In the genomic region with DNA sequence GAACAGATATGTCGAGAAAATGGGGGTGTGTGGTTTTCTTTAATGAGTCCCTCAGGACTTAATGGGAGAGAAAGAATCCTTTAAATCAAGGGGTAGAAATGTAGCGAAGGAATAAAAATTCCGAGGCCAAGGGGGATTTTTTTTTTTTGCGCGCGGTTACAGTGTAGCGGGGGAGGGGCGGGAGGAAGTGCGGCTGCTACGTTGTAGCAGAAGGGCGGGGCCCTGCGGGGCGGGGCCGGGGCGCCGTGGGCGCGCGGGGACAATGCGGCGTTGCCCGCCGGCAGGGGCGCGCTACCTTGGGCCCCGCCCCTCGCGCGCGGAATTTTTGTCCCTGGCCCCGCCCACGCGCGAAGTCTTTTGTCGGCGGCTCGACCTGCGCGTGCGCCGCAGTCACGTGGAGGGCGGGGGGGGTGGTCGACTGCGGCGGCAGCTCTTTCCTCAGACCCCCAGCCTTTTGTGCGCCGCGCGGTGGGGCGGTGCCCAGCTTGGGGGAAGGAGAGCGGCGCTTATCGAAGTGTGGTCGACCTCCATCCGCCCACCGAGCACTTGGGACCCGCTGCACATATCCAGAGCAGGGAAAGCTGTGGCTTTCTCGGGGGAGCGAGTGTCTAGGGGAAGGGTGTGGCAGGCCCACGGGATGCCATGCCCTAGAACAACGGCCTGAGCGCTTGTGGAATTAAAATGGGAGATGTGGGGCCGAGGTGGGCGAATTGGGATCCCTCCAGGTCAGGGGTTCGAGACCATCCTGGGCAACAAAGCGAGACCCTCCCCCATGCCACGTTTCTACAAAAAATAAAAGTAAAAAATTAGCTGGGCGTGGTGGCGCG, we compare ENCODE assay signal across 2 cellular contexts.
A peak's percentile ranks its signal among the peaks of the same experiment; 100 is the strongest.
TF ChIP-seq lines count a peak whose summit lies in the region.

No MANE protein-coding gene starts in this region.

TF ChIP-seq in HEK293, 187 proteins besides CTCF, POLR2A, EP300 and RAD21 (continued from another document and continues in another):
- TF ChIP-seq, protein P1, sequence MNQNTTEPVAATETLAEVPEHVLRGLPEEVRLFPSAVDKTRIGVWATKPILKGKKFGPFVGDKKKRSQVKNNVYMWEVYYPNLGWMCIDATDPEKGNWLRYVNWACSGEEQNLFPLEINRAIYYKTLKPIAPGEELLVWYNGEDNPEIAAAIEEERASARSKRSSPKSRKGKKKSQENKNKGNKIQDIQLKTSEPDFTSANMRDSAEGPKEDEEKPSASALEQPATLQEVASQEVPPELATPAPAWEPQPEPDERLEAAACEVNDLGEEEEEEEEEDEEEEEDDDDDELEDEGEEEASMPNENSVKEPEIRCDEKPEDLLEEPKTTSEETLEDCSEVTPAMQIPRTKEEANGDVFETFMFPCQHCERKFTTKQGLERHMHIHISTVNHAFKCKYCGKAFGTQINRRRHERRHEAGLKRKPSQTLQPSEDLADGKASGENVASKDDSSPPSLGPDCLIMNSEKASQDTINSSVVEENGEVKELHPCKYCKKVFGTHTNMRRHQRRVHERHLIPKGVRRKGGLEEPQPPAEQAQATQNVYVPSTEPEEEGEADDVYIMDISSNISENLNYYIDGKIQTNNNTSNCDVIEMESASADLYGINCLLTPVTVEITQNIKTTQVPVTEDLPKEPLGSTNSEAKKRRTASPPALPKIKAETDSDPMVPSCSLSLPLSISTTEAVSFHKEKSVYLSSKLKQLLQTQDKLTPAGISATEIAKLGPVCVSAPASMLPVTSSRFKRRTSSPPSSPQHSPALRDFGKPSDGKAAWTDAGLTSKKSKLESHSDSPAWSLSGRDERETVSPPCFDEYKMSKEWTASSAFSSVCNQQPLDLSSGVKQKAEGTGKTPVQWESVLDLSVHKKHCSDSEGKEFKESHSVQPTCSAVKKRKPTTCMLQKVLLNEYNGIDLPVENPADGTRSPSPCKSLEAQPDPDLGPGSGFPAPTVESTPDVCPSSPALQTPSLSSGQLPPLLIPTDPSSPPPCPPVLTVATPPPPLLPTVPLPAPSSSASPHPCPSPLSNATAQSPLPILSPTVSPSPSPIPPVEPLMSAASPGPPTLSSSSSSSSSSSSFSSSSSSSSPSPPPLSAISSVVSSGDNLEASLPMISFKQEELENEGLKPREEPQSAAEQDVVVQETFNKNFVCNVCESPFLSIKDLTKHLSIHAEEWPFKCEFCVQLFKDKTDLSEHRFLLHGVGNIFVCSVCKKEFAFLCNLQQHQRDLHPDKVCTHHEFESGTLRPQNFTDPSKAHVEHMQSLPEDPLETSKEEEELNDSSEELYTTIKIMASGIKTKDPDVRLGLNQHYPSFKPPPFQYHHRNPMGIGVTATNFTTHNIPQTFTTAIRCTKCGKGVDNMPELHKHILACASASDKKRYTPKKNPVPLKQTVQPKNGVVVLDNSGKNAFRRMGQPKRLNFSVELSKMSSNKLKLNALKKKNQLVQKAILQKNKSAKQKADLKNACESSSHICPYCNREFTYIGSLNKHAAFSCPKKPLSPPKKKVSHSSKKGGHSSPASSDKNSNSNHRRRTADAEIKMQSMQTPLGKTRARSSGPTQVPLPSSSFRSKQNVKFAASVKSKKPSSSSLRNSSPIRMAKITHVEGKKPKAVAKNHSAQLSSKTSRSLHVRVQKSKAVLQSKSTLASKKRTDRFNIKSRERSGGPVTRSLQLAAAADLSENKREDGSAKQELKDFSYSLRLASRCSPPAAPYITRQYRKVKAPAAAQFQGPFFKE (tag by site-specific recombination; IDR thresholded peaks at IDR 0.05; ENCODE audit: borderline replicate concordance), result no peak; the same call in 1 of the 2 replicates
- TF ChIP-seq ZNF600 (tag by site-specific recombination; IDR thresholded peaks at IDR 0.05), result no peak
- no peak for TF ChIP-seq ZNF555 (tag by site-specific recombination; conservative IDR thresholded peaks at IDR 0.05)
- TF ChIP-seq, protein P2, sequence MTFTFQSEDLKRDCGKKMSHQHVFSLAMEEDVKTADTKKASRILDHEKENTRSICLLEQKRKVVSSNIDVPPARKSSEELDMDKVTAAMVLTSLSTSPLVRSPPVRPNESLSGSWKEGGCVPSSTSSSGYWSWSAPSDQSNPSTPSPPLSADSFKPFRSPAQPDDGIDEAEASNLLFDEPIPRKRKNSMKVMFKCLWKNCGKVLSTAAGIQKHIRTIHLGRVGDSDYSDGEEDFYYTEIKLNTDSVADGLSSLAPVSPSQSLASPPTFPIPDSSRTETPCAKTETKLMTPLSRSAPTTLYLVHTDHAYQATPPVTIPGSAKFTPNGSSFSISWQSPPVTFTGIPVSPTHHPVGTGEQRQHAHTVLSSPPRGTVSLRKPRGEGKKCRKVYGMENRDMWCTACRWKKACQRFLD (tag by site-specific recombination; IDR thresholded peaks at IDR 0.05), result no peak
- TF ChIP-seq GFI1B (tag by site-specific recombination; IDR thresholded peaks at IDR 0.05), result no peak
- peak; percentile 83 for TF ChIP-seq KLF7 (tag by site-specific recombination; IDR thresholded peaks at IDR 0.05; ENCODE audit: borderline replicate concordance)
- peak; percentile 10; the same call in 1 of the 2 replicates for TF ChIP-seq KLF16 (tag by site-specific recombination; IDR thresholded peaks at IDR 0.05)
- no peak for TF ChIP-seq ZNF561 (tag by site-specific recombination; IDR thresholded peaks at IDR 0.05; ENCODE audit: borderline replicate concordance)
- no peak for TF ChIP-seq ZNF529 (tag by site-specific recombination; IDR thresholded peaks at IDR 0.05; ENCODE audit: insufficient replicate concordance)
- TF ChIP-seq, protein P3, sequence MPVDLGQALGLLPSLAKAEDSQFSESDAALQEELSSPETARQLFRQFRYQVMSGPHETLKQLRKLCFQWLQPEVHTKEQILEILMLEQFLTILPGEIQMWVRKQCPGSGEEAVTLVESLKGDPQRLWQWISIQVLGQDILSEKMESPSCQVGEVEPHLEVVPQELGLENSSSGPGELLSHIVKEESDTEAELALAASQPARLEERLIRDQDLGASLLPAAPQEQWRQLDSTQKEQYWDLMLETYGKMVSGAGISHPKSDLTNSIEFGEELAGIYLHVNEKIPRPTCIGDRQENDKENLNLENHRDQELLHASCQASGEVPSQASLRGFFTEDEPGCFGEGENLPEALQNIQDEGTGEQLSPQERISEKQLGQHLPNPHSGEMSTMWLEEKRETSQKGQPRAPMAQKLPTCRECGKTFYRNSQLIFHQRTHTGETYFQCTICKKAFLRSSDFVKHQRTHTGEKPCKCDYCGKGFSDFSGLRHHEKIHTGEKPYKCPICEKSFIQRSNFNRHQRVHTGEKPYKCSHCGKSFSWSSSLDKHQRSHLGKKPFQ (tag by site-specific recombination; IDR thresholded peaks at IDR 0.05), result no peak
- no peak for TF ChIP-seq ZNF423 (tag by site-specific recombination; IDR thresholded peaks at IDR 0.05)
- TF ChIP-seq ZNF610 (tag by site-specific recombination; IDR thresholded peaks at IDR 0.05; ENCODE audit: borderline replicate concordance), result peak; percentile 28; the same call in 1 of the 2 replicates
- TF ChIP-seq, protein P4, sequence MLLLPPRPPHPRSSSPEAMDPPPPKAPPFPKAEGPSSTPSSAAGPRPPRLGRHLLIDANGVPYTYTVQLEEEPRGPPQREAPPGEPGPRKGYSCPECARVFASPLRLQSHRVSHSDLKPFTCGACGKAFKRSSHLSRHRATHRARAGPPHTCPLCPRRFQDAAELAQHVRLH (tag by site-specific recombination; IDR thresholded peaks at IDR 0.05), result peak; percentile 47; the same call in 1 of the 2 replicates
- no peak for TF ChIP-seq ZNF777 (tag by site-specific recombination; IDR thresholded peaks at IDR 0.05; ENCODE audit: borderline replicate concordance)

TF ChIP-seq in K562, 482 proteins besides CTCF, POLR2A, EP300 and RAD21 (continued from another document and continues in another):
- TF ChIP-seq, protein P5, sequence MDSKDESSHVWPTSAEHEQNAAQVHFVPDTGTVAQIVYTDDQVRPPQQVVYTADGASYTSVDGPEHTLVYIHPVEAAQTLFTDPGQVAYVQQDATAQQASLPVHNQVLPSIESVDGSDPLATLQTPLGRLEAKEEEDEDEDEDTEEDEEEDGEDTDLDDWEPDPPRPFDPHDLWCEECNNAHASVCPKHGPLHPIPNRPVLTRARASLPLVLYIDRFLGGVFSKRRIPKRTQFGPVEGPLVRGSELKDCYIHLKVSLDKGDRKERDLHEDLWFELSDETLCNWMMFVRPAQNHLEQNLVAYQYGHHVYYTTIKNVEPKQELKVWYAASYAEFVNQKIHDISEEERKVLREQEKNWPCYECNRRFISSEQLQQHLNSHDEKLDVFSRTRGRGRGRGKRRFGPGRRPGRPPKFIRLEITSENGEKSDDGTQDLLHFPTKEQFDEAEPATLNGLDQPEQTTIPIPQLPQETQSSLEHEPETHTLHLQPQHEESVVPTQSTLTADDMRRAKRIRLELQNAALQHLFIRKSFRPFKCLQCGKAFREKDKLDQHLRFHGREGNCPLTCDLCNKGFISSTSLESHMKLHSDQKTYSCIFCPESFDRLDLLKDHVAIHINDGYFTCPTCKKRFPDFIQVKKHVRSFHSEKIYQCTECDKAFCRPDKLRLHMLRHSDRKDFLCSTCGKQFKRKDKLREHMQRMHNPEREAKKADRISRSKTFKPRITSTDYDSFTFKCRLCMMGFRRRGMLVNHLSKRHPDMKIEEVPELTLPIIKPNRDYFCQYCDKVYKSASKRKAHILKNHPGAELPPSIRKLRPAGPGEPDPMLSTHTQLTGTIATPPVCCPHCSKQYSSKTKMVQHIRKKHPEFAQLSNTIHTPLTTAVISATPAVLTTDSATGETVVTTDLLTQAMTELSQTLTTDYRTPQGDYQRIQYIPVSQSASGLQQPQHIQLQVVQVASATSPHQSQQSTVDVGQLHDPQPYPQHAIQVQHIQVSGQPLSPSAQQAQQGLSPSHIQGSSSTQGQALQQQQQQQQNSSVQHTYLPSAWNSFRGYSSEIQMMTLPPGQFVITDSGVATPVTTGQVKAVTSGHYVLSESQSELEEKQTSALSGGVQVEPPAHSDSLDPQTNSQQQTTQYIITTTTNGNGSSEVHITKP (IDR thresholded peaks at IDR 0.05; ENCODE audit: partially characterized antibody), result peak; percentile 4
- TF ChIP-seq TOE1 (IDR thresholded peaks at IDR 0.05; ENCODE audit: borderline replicate concordance), result peak; percentile 71
- TF ChIP-seq TOE1 (CRISPR knock-in tag; IDR thresholded peaks at IDR 0.05; ENCODE audit: borderline replicate concordance, low read depth), result peak; percentile 68; the same call in 1 of the 2 replicates
- no peak for TF ChIP-seq CBX2 (IDR thresholded peaks at IDR 0.05; ENCODE audit: insufficient read depth, low read length, poor library complexity, severe bottlenecking)
- TF ChIP-seq NR1H2 (CRISPR knock-in tag; IDR thresholded peaks at IDR 0.05), result 0 out of 2 replicates have a peak, but pooled peaks have one; percentile 36
- TF ChIP-seq ZNF77 (CRISPR knock-in tag; IDR thresholded peaks at IDR 0.05), result no peak
- no peak for TF ChIP-seq NFE2L1 (tag; IDR thresholded peaks at IDR 0.05; ENCODE audit: borderline replicate concordance, low read depth)
- TF ChIP-seq, protein P6, sequence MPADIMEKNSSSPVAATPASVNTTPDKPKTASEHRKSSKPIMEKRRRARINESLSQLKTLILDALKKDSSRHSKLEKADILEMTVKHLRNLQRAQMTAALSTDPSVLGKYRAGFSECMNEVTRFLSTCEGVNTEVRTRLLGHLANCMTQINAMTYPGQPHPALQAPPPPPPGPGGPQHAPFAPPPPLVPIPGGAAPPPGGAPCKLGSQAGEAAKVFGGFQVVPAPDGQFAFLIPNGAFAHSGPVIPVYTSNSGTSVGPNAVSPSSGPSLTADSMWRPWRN (IDR thresholded peaks at IDR 0.05; ENCODE audit: low read depth), result no peak
- TF ChIP-seq ZEB2 (IDR thresholded peaks at IDR 0.05), result no peak
- no peak for TF ChIP-seq TEAD2 (tag; IDR thresholded peaks at IDR 0.05)
- peak; percentile 53 for TF ChIP-seq MTA3 (IDR thresholded peaks at IDR 0.05; ENCODE audit: borderline replicate concordance)
- peak; percentile 56; the same call in 1 of the 2 replicates for TF ChIP-seq ATF7 (IDR thresholded peaks at IDR 0.05)
- TF ChIP-seq ASH1L (IDR thresholded peaks at IDR 0.05; ENCODE audit: borderline replicate concordance, low read depth, partially characterized antibody), result no peak
- no peak for TF ChIP-seq MEF2A (IDR thresholded peaks at IDR 0.05; ENCODE audit: control insufficient read depth, low read depth, low read length)
- peak; percentile 51; the same call in 1 of the 2 replicates for TF ChIP-seq ZNF764 (CRISPR knock-in tag; IDR thresholded peaks at IDR 0.05; ENCODE audit: low read depth)
- TF ChIP-seq TBP (optimal IDR thresholded peaks at IDR 0.05; ENCODE audit: low read depth, low read length), result no peak
- 0 out of 2 replicates have a peak, but pooled peaks have one; percentile 37 for TF ChIP-seq NCOA1 (IDR thresholded peaks at IDR 0.05; ENCODE audit: low read depth)
- TF ChIP-seq SP1 (CRISPR knock-in tag; IDR thresholded peaks at IDR 0.05), result peak; percentile 93
- TF ChIP-seq, protein P7, sequence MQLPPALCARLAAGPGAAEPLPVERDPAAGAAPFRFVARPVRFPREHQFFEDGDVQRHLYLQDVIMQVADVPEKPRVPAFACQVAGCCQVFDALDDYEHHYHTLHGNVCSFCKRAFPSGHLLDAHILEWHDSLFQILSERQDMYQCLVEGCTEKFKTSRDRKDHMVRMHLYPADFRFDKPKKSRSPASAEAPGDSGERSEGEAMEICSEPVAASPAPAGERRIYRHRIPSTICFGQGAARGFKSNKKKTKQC (CRISPR knock-in tag; IDR thresholded peaks at IDR 0.05), result peak; percentile 50; the same call in 1 of the 2 replicates
- no peak for TF ChIP-seq RBM34 (IDR thresholded peaks at IDR 0.05; ENCODE audit: borderline replicate concordance, insufficient read depth, low read length)
- TF ChIP-seq, protein P8, sequence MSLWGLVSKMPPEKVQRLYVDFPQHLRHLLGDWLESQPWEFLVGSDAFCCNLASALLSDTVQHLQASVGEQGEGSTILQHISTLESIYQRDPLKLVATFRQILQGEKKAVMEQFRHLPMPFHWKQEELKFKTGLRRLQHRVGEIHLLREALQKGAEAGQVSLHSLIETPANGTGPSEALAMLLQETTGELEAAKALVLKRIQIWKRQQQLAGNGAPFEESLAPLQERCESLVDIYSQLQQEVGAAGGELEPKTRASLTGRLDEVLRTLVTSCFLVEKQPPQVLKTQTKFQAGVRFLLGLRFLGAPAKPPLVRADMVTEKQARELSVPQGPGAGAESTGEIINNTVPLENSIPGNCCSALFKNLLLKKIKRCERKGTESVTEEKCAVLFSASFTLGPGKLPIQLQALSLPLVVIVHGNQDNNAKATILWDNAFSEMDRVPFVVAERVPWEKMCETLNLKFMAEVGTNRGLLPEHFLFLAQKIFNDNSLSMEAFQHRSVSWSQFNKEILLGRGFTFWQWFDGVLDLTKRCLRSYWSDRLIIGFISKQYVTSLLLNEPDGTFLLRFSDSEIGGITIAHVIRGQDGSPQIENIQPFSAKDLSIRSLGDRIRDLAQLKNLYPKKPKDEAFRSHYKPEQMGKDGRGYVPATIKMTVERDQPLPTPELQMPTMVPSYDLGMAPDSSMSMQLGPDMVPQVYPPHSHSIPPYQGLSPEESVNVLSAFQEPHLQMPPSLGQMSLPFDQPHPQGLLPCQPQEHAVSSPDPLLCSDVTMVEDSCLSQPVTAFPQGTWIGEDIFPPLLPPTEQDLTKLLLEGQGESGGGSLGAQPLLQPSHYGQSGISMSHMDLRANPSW (CRISPR knock-in tag; IDR thresholded peaks at IDR 0.05), result peak; percentile 20; the same call in 1 of the 2 replicates
- no peak for TF ChIP-seq RBM15 (IDR thresholded peaks at IDR 0.05; ENCODE audit: insufficient read depth, low read length)
- TF ChIP-seq TGIF2 (CRISPR knock-in tag; IDR thresholded peaks at IDR 0.05), result peak; percentile 86; the same call in 1 of the 2 replicates
- no peak for TF ChIP-seq ZNF197 (CRISPR knock-in tag; IDR thresholded peaks at IDR 0.05; ENCODE audit: low read depth)
